Comparison of ENCODE assay signal across 9 cellular contexts in genomic region chr17:32111141-32111771, GRCh38. TPM values are rescaled to one million over a fixed set of nuclear protein-coding genes. Genes with fewer than 3 reads are reported as not detected.
DNase-seq lines count a peak whose midpoint lies in the region; ATAC-seq and TF ChIP-seq lines count a peak whose summit lies in the region.
"Had no signal": no experiment of that assay in that cellular context is flagged by ENCODE, and none has a peak within 500 bp of the region (broad histone marks: within the 10 kb centered on the region; RNA-seq: fewer than 3 reads in every experiment).

No MANE protein-coding gene starts in this region.

- H3K4me2 ChIP-seq in GM23248 (ENCODE audit: unreplicated experiment): no peak overlapping the region

- 44 to 49% methylated on average over 18 of the region's 18 CpGs for WGBS in GM23248 (ENCODE audit: low coverage in 1 of 2, low lambda C conversion rate in 2 of 2, missing lambda C conversion rate in 2 of 2), 2 experiments

- no peaks in the 10 kb centered on the region for H3K9me2 ChIP-seq in GM23248 (ENCODE audit: insufficient read depth)

- H3K36me3 ChIP-seq in GM23248 (ENCODE audit: low read depth): no peaks in the 10 kb centered on the region
- H3K36me3 ChIP-seq in uterus: no peaks in the 10 kb centered on the region

- H3K27ac Mint-ChIP-seq in memory B cell: no peak overlapping the region
- H3K27ac Mint-ChIP-seq: activated naive CD4-positive, alpha-beta T cell treated with anti-CD3 and anti-CD28 coated beads, Interleukin-2, amount 50 U/mL, for 24 hours had no signal

- no peak overlapping the region for H3K4me3 Mint-ChIP-seq in memory B cell
- H3K4me3 Mint-ChIP-seq: activated naive CD4-positive, alpha-beta T cell treated with anti-CD3 and anti-CD28 coated beads, Interleukin-2, amount 50 U/mL, for 24 hours had no signal

- TF ChIP-seq CTCF in uterus (IDR thresholded peaks at IDR 0.05): peak in 2 of 4 experiments; percentile 15 to 23

- H3K9me3 ChIP-seq in GM23248 (ENCODE audit: low read depth): no peaks in the 10 kb centered on the region
- no peaks in the 10 kb centered on the region for H3K9me3 ChIP-seq in uterus

- H3K27ac ChIP-seq in GM23248 (no peak overlapping the region), caudate nucleus (ENCODE audit: low read depth, low read length) (no peak overlapping the region), uterus (no peak overlapping the region)

- DNase-seq in ACHN: peak; percentile 32
- peak; percentile 39 for DNase-seq in GM23248
- DNase-seq in SK-MEL-5 (ENCODE audit: low read depth, low spot score): peak; percentile 56
- peak in 38 of 61 donors; percentile 2 to 67 (median 18) for DNase-seq in caudate nucleus (lab: John Stamatoyannopoulos, UW)
- DNase-seq in memory B cell (ENCODE audit: low spot score in 2 of 2): no peak
- peak; percentile 51 to 63 for DNase-seq in uterus
- DNase-seq in NOMO-1 treated with dmso at 0.1 percent for 144 hours (lab: John Stamatoyannopoulos, UW; ENCODE audit: unreplicated experiment): no peak

- H2AFZ ChIP-seq in GM23248: no peak overlapping the region

- intact Hi-C loops in uterus (cut with DNase I; ENCODE audit: low total_unique reads): no loop called here

- H3K27me3 ChIP-seq in GM23248 (replicated peaks; ENCODE audit: insufficient read depth) (0 out of 2 replicates have a peak, but pooled peaks cover 3% of the 10 kb centered on the region), uterus (no peaks in the 10 kb centered on the region)

- ATAC-seq in memory B cell (ENCODE audit: low read depth): peak; percentile 60
- no peak for ATAC-seq in GM19328 (IDR thresholded peaks at IDR 0.05; ENCODE audit: unreplicated experiment)

- peaks cover 6% of the 10 kb centered on the region for H3K27me3 Mint-ChIP-seq in memory B cell
- H3K27me3 Mint-ChIP-seq: activated naive CD4-positive, alpha-beta T cell treated with anti-CD3 and anti-CD28 coated beads, Interleukin-2, amount 50 U/mL, for 24 hours had no signal

- no peaks in the 10 kb centered on the region for H3F3A ChIP-seq in GM23248 (ENCODE audit: insufficient read depth)

- H3K4me1 Mint-ChIP-seq in memory B cell: no peaks in the 10 kb centered on the region

- TF ChIP-seq POLR2A in uterus (IDR thresholded peaks at IDR 0.05): no peak

- H3K36me3 Mint-ChIP-seq in memory B cell: no peaks in the 10 kb centered on the region
- H3K36me3 Mint-ChIP-seq: activated naive CD4-positive, alpha-beta T cell treated with anti-CD3 and anti-CD28 coated beads, Interleukin-2, amount 50 U/mL, for 24 hours had no signal

- H3K79me2 ChIP-seq in GM23248 (ENCODE audit: insufficient read depth): no peaks in the 10 kb centered on the region

- H3K9ac ChIP-seq in GM23248: no peak overlapping the region

- no peaks in the 10 kb centered on the region for H3K9me3 Mint-ChIP-seq in memory B cell
- H3K9me3 Mint-ChIP-seq: activated naive CD4-positive, alpha-beta T cell treated with anti-CD3 and anti-CD28 coated beads, Interleukin-2, amount 50 U/mL, for 24 hours had no signal

- H4K20me1 ChIP-seq in GM23248 (ENCODE audit: insufficient read depth): no peaks in the 10 kb centered on the region

- H3K4me3 ChIP-seq in GM23248 (no peak overlapping the region), uterus (no peak overlapping the region)

- H3K4me1 ChIP-seq in GM23248 (ENCODE audit: insufficient read depth): no peaks in the 10 kb centered on the region
- H3K4me1 ChIP-seq in uterus: no peaks in the 10 kb centered on the region

- in situ Hi-C loops in ACHN (cut with HindIII; ENCODE audit: low pct_ligation_motif_present, low pct_unique_long_range_greater_than_20kb, low sequenced_read_pairs): no loop called here
- in situ Hi-C loops in GM23248 (cut with MboI): no loop called here
- in situ Hi-C loops in SK-MEL-5 (cut with HindIII; ENCODE audit: low pct_unique_long_range_greater_than_20kb, low sequenced_read_pairs): no loop called here

RNA-seq across cellular contexts. Expression of gene RHOT1, which starts 31.0 kb away (rescaled TPM):
- total RNA-seq in GM23248 (2014; rRNA removed; shearing (Covaris generic)): 31.9 and 54.9 TPM in 2 replicates
- 25.2 and 26.9 TPM in 2 replicates for polyA plus RNA-seq in GM23248 (2016; fragmentation: Nextera tagmentation; extraction: Ambion mirVana)
- total RNA-seq in SK-MEL-5 (2014; rRNA removed; shearing (Covaris generic)): 58.9 and 62.2 TPM in 2 replicates
- 37.3 and 53.4 TPM in 2 replicates for polyA plus RNA-seq in SK-MEL-5 (2015; cell fraction: cytosol; rRNA removed)
- 35.4 and 36.8 TPM in 2 replicates for polyA plus RNA-seq in SK-MEL-5 (2015; cell fraction: nucleus; rRNA removed)
- total RNA-seq in uterus: 10 to 100 TPM; 15.6 to 86.2 (median 53.8) TPM

Comparison
In these comparisons a context has a peak if more than half of its experiments do, and no peak if none do; other contexts are left out.
1. DNase-seq: peak in ACHN (single experiment), GM23248 (single experiment), SK-MEL-5 (single experiment), caudate nucleus (38 of 61) and uterus (2 of 2); none in memory B cell (0 of 2) and NOMO-1 treated with dmso at 0.1 percent for 144 hours (single experiment).